ENCODE assay signal across 1 cellular context in the genomic region with DNA sequence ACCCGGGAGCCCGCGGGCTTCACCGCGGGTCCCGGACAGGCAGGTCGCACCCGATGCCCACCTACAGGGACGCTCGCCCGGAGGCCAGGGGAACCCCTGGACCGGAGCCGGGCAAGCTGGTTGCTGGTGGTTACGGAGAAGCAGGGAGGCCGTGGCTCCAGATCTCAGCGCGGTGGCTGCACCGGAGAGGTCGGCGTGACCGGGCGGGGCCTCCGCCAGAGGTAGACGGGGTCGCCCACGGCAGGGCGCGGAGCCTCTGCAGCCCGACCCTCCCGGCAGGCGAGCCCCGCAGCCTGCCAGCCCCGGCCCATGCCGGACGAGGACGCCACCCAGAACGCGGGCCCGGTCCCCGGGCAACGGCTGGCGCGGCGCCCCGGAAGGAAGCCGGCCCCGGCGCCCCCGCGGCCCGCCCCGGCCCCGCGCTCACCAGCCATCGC.
TF ChIP-seq lines count a peak whose summit lies in the region.

No MANE protein-coding gene starts in this region.

TF ChIP-seq in HepG2, 621 proteins besides CTCF, POLR2A, EP300 and RAD21 (continued from another document and continues in another):
- TF ChIP-seq ARID4A (CRISPR knock-in tag; IDR thresholded peaks at IDR 0.05; ENCODE audit: borderline replicate concordance) (peak; percentile 12), ZNF678 (CRISPR knock-in tag; IDR thresholded peaks at IDR 0.05) (no peak), SRY (CRISPR knock-in tag; IDR thresholded peaks at IDR 0.05) (no peak), THAP11 (CRISPR knock-in tag; IDR thresholded peaks at IDR 0.05) (no peak), NFIB (CRISPR knock-in tag; IDR thresholded peaks at IDR 0.05; ENCODE audit: borderline replicate concordance) (no peak), PAWR (CRISPR knock-in tag; IDR thresholded peaks at IDR 0.05; ENCODE audit: borderline replicate concordance) (no peak), ZSCAN12 (CRISPR knock-in tag; IDR thresholded peaks at IDR 0.05) (no peak), ZNF850 (CRISPR knock-in tag; conservative IDR thresholded peaks at IDR 0.05) (no peak), MAX (IDR thresholded peaks at IDR 0.05) (no peak), ZNF597 (CRISPR knock-in tag; IDR thresholded peaks at IDR 0.05) (no peak; the same call in 1 of the 2 replicates), ZNF530 (CRISPR knock-in tag; IDR thresholded peaks at IDR 0.05; ENCODE audit: low read depth) (no peak), DPF2 (CRISPR knock-in tag; IDR thresholded peaks at IDR 0.05; ENCODE audit: borderline replicate concordance, low read depth) (no peak), ZNF713 (CRISPR knock-in tag; IDR thresholded peaks at IDR 0.05) (no peak; the same call in 1 of the 2 replicates), PAXIP1 (CRISPR knock-in tag; conservative IDR thresholded peaks at IDR 0.05) (no peak), SRF (IDR thresholded peaks at IDR 0.05; ENCODE audit: low read depth, low read length) (no peak), SIX4 (CRISPR knock-in tag; IDR thresholded peaks at IDR 0.05) (no peak), GTF2F1 (IDR thresholded peaks at IDR 0.05; ENCODE audit: low read length) (no peak), MEF2D (CRISPR knock-in tag; IDR thresholded peaks at IDR 0.05) (peak; percentile 13; the same call in 1 of the 2 replicates), NAIF1 (CRISPR knock-in tag; IDR thresholded peaks at IDR 0.05; ENCODE audit: borderline replicate concordance) (no peak), ZNF567 (CRISPR knock-in tag; IDR thresholded peaks at IDR 0.05; ENCODE audit: borderline replicate concordance) (no peak), ISL2 (CRISPR knock-in tag; IDR thresholded peaks at IDR 0.05) (no peak; the same call in none of the 2 replicates), CHCHD3 (CRISPR knock-in tag; IDR thresholded peaks at IDR 0.05) (no peak; the same call in 1 of the 2 replicates), ZNF282 (IDR thresholded peaks at IDR 0.05; ENCODE audit: partially characterized antibody) (no peak), XRCC5 (optimal IDR thresholded peaks at IDR 0.05; ENCODE audit: low read length) (no peak), KDM5B (CRISPR knock-in tag; IDR thresholded peaks at IDR 0.05; ENCODE audit: borderline replicate concordance) (0 out of 2 replicates have a peak, but pooled peaks have one; percentile 59), NR2F6 (IDR thresholded peaks at IDR 0.05) (no peak), NR2F6 (CRISPR knock-in tag; IDR thresholded peaks at IDR 0.05) (no peak), MIER3 (CRISPR knock-in tag; IDR thresholded peaks at IDR 0.05; ENCODE audit: borderline replicate concordance) (no peak), BCL6 (CRISPR knock-in tag; IDR thresholded peaks at IDR 0.05) (no peak), SMYD3 (CRISPR knock-in tag; IDR thresholded peaks at IDR 0.05) (no peak), BRCA1 (CRISPR knock-in tag; IDR thresholded peaks at IDR 0.05) (no peak), ZFP36 (IDR thresholded peaks at IDR 0.05; ENCODE audit: borderline replicate concordance, low read depth, low read length, partially characterized antibody) (no peak), MTA1 (CRISPR knock-in tag; IDR thresholded peaks at IDR 0.05; ENCODE audit: borderline replicate concordance) (no peak), FOXJ3 (CRISPR knock-in tag; IDR thresholded peaks at IDR 0.05; ENCODE audit: borderline replicate concordance) (peak; percentile 2; the same call in 1 of the 2 replicates), ZNF616 (CRISPR knock-in tag; IDR thresholded peaks at IDR 0.05; ENCODE audit: low read depth) (no peak), THAP7 (CRISPR knock-in tag; IDR thresholded peaks at IDR 0.05) (no peak), ZNF101 (CRISPR knock-in tag; IDR thresholded peaks at IDR 0.05; ENCODE audit: borderline replicate concordance, low read depth) (no peak; the same call in 1 of the 2 replicates), PLRG1 (conservative IDR thresholded peaks at IDR 0.05) (no peak), SMARCE1 (IDR thresholded peaks at IDR 0.05; ENCODE audit: borderline replicate concordance) (no peak), DNMT1 (CRISPR knock-in tag; IDR thresholded peaks at IDR 0.05) (no peak), THYN1 (CRISPR knock-in tag; IDR thresholded peaks at IDR 0.05; ENCODE audit: borderline replicate concordance, low read depth) (no peak), ZBTB34 (CRISPR knock-in tag; IDR thresholded peaks at IDR 0.05) (no peak), HDAC6 (IDR thresholded peaks at IDR 0.05; ENCODE audit: low read depth, low read length) (no peak), YEATS2 (CRISPR knock-in tag; IDR thresholded peaks at IDR 0.05; ENCODE audit: borderline replicate concordance) (no peak), MATR3 (CRISPR knock-in tag; IDR thresholded peaks at IDR 0.05) (no peak), TRIM22 (IDR thresholded peaks at IDR 0.05) (no peak)
- TF ChIP-seq, protein P1, sequence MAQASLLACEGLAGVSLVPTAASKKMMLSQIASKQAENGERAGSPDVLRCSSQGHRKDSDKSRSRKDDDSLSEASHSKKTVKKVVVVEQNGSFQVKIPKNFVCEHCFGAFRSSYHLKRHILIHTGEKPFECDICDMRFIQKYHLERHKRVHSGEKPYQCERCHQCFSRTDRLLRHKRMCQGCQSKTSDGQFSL (CRISPR knock-in tag; IDR thresholded peaks at IDR 0.05), result no peak
- TF ChIP-seq, protein P2, sequence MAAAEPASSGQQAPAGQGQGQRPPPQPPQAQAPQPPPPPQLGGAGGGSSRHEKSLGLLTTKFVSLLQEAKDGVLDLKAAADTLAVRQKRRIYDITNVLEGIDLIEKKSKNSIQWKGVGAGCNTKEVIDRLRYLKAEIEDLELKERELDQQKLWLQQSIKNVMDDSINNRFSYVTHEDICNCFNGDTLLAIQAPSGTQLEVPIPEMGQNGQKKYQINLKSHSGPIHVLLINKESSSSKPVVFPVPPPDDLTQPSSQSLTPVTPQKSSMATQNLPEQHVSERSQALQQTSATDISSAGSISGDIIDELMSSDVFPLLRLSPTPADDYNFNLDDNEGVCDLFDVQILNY (CRISPR knock-in tag; conservative IDR thresholded peaks at IDR 0.05), result no peak; the same call in 1 of the 2 replicates
- TF ChIP-seq, protein P3, sequence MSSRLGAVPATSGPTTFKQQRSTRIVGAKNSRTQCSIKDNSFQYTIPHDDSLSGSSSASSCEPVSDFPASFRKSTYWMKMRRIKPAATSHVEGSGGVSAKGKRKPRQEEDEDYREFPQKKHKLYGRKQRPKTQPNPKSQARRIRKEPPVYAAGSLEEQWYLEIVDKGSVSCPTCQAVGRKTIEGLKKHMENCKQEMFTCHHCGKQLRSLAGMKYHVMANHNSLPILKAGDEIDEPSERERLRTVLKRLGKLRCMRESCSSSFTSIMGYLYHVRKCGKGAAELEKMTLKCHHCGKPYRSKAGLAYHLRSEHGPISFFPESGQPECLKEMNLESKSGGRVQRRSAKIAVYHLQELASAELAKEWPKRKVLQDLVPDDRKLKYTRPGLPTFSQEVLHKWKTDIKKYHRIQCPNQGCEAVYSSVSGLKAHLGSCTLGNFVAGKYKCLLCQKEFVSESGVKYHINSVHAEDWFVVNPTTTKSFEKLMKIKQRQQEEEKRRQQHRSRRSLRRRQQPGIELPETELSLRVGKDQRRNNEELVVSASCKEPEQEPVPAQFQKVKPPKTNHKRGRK (CRISPR knock-in tag; IDR thresholded peaks at IDR 0.05), result no peak
- TF ChIP-seq, protein P4, sequence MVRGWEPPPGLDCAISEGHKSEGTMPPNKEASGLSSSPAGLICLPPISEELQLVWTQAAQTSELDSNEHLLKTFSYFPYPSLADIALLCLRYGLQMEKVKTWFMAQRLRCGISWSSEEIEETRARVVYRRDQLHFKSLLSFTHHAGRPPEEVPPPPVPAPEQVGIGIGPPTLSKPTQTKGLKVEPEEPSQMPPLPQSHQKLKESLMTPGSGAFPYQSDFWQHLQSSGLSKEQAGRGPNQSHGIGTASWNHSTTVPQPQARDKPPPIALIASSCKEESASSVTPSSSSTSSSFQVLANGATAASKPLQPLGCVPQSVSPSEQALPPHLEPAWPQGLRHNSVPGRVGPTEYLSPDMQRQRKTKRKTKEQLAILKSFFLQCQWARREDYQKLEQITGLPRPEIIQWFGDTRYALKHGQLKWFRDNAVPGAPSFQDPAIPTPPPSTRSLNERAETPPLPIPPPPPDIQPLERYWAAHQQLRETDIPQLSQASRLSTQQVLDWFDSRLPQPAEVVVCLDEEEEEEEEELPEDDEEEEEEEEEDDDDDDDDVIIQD (CRISPR knock-in tag; IDR thresholded peaks at IDR 0.05; ENCODE audit: low read depth), result no peak
